ENCODE assay signal across 24 cellular contexts in genomic region chr22:35292786-35293185, GRCh38. TPM values are rescaled to one million over a fixed set of nuclear protein-coding genes. Genes with fewer than 3 reads are reported as not detected.
A peak's percentile ranks its signal among the peaks of the same experiment; 100 is the strongest.
DNase-seq lines count a peak whose midpoint lies in the region; ATAC-seq, FAIRE-seq and TF ChIP-seq lines count a peak whose summit lies in the region.
"Had no signal": no experiment of that assay in that cellular context is flagged by ENCODE, and none has a peak within 500 bp of the region (broad histone marks: within the 10 kb centered on the region; RNA-seq: fewer than 3 reads in every experiment).

No MANE protein-coding gene starts in this region.

- H3K4me1 ChIP-seq in muscle layer of colon (ENCODE audit: insufficient read depth, low read length), result no peaks in the 10 kb centered on the region
- no peaks in the 10 kb centered on the region for H3K4me1 ChIP-seq in stomach smooth muscle (ENCODE audit: control insufficient read depth, insufficient read depth, low read length)
- H3K4me1 ChIP-seq in Peyer's patch, result no peaks in the 10 kb centered on the region

- H3K4me3 ChIP-seq in muscle layer of colon (ENCODE audit: low read depth in 1 of 2, low read length in 2 of 2) (no peak overlapping the region), stomach smooth muscle (ENCODE audit: low read length in 2 of 2) (no peak overlapping the region), Peyer's patch (no peak overlapping the region)
- H3K4me3 ChIP-seq: BLaER1 treated with 17β-estradiol and CSF1 and Interleukin-3, amounts not matched to agents 10 nM and 100 nM; K562; PC-9 had no signal

- FAIRE-seq in RCC 7860 (lab: Jason Lieb, UNC), result no peak
- FAIRE-seq: A204.1, D721Med, HepG2, K562 had no signal

- H3K27me3 ChIP-seq in muscle layer of colon (ENCODE audit: control insufficient read depth in 1 of 2, insufficient read depth in 2 of 2, low read length in 2 of 2) (no peaks in the 10 kb centered on the region), stomach smooth muscle (ENCODE audit: control insufficient read depth in 1 of 2, insufficient read depth in 2 of 2, low read length in 2 of 2) (no peaks in the 10 kb centered on the region), Peyer's patch (no peaks in the 10 kb centered on the region)
- H3K27me3 ChIP-seq: BLaER1 treated with 17β-estradiol and CSF1 and Interleukin-3, amounts not matched to agents 10 nM and 100 nM had no signal

- H3K27ac ChIP-seq in muscle layer of colon (ENCODE audit: low read depth, low read length), result peak overlapping the region; percentile 49
- peak overlapping the region; percentile 25 for H3K27ac ChIP-seq in stomach smooth muscle (ENCODE audit: low read length)
- H3K27ac ChIP-seq in Peyer's patch, result no peak overlapping the region
- H3K27ac ChIP-seq: BLaER1 treated with 17β-estradiol and CSF1 and Interleukin-3, amounts not matched to agents 10 nM and 100 nM; PC-9; RWPE1 had no signal

- no peak overlapping the region for H3K9ac ChIP-seq in muscle layer of colon (ENCODE audit: low read length)
- no peak overlapping the region for H3K9ac ChIP-seq in stomach smooth muscle (ENCODE audit: low read length in 2 of 2)
- H3K9ac ChIP-seq: BLaER1 treated with 17β-estradiol and CSF1 and Interleukin-3, amounts not matched to agents 10 nM and 100 nM had no signal

- no peak for TF ChIP-seq CTCF in Peyer's patch (IDR thresholded peaks at IDR 0.05)

- H3K9me3 ChIP-seq in muscle layer of colon (ENCODE audit: low read length) (no peaks in the 10 kb centered on the region), stomach smooth muscle (ENCODE audit: control insufficient read depth in 2 of 2, low read length in 2 of 2) (no peaks in the 10 kb centered on the region), Peyer's patch (no peaks in the 10 kb centered on the region)
- H3K9me3 ChIP-seq: BLaER1 treated with 17β-estradiol and CSF1 and Interleukin-3, amounts not matched to agents 10 nM and 100 nM had no signal

- no peak for TF ChIP-seq POLR2A in Peyer's patch (IDR thresholded peaks at IDR 0.05)

- H3K36me3 ChIP-seq in muscle layer of colon (ENCODE audit: insufficient read depth, low read length), result peaks cover 46% of the 10 kb centered on the region
- peaks cover 17 to 35% of the 10 kb centered on the region in 2 donors for H3K36me3 ChIP-seq in stomach smooth muscle (ENCODE audit: control insufficient read depth in 2 of 2, insufficient read depth in 2 of 2, low read length in 2 of 2)
- peaks cover 0 to 65% (median 0%) of the 10 kb centered on the region in 3 donors for H3K36me3 ChIP-seq in Peyer's patch

- DNase-seq in RCC 7860 (ENCODE audit: low spot score) (peak; percentile 11), astrocyte of the hippocampus (ENCODE audit: low read depth, low spot score) (peak; percentile 20), Peyer's patch (no peak), NCI-H526 treated with DMSO at 0.1 percent for 48 hours (lab: John Stamatoyannopoulos, UW) (no peak)
- DNase-seq: CD4-positive, alpha-beta T cell; H7; Kasumi-1; MV-4-11; NCI-H1105 treated with DMSO at 0.1 percent for 48 hours; NCI-H2029; NCI-H446; NCI-H524 treated with DMSO at 0.1 percent for 48 hours; NCI-H82; PC-9; SHP77 had no signal

- no peak for ATAC-seq in HG03432 (IDR thresholded peaks at IDR 0.05; ENCODE audit: unreplicated experiment)
- ATAC-seq: HepG2, K562 had no signal

RNA-seq across cellular contexts. Expression of gene TOM1, which starts 6.9 kb away (rescaled TPM):
- 100 to 1,000 TPM in 3 of 4 donors, 10 to 100 TPM in 1; 96.6 to 175 (median 129) TPM for total RNA-seq in Peyer's patch

RNA-seq across cellular contexts. Expression of gene HMGXB4, which starts 35.5 kb away (rescaled TPM):
- 10 to 100 TPM; 25.0 to 45.9 (median 29.2) TPM for total RNA-seq in Peyer's patch

Comparison
In these comparisons a context has a peak if more than half of its experiments do, and no peak if none do; other contexts are left out.
1. DNase-seq: peak in RCC 7860 (single experiment) and astrocyte of the hippocampus (single experiment); none in Peyer's patch (0 of 3) and NCI-H526 treated with DMSO at 0.1 percent for 48 hours (single experiment).
2. H3K27ac ChIP-seq: peak in muscle layer of colon (single experiment) and stomach smooth muscle (single experiment); none in Peyer's patch (0 of 4).